ENCODE assay signal across 11 cellular contexts in the genomic region with DNA sequence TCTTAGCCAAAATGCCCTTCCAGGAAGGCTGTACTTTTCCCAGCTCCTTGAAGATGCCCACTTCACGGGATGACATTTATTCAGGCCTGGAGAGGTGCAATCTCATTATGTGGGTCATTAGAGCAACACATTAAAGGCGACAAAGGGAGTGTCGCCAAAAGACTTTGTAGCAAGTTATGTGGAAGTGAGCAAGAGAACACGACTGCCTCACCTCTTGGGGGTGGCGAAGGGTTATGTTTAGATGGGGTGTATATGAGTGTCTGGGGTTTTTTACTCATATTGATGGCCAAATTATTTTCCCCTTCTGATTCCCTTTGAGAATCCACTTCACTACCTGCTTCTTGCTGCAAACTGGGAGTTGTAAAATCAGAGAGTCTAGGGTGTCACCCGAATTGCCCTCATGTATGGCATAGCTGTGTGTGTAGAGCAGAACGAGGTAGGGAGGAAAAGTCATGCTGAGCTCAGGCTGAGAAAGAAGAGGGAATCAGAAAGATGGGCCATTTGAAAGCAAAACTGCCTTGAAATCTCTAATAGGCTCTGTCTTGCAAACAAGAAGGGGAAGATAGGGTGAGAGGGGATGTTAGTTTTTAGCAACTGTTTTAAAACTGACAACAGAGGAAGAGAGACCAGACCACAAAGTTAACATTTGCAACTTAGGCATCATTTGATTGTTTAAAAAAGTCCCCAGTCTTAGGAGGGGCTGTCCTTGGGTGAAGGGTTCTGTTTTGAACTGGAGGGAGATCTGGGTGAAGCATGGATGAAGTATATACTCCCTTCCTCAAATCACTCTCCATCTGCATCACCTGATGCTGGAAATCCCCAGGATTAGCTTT.
DNase-seq lines count a peak whose midpoint lies in the region; ATAC-seq and TF ChIP-seq lines count a peak whose summit lies in the region.
"Had no signal": no experiment of that assay in that cellular context is flagged by ENCODE, and none has a peak within 500 bp of the region (broad histone marks: within the 10 kb centered on the region; RNA-seq: fewer than 3 reads in every experiment).

No MANE protein-coding gene starts in this region.

- TF ChIP-seq CTCF in progenitor cell of endocrine pancreas (IDR thresholded peaks at IDR 0.05; ENCODE audit: unreplicated experiment): no peak

- H3K27me3 Mint-ChIP-seq in activated naive CD8-positive, alpha-beta T cell treated with anti-CD3 and anti-CD28 coated beads, Interleukin-2, amount 50 U/mL, for 24 hours: peaks cover 4% of the 10 kb centered on the region
- peaks cover 6% of the 10 kb centered on the region for H3K27me3 Mint-ChIP-seq in progenitor cell of endocrine pancreas

- DNase-seq in activated naive CD8-positive, alpha-beta T cell treated with anti-CD3 and anti-CD28 coated beads, Interleukin-2, amount 50 U/mL, for 24 hours: no peak
- DNase-seq in T-helper 9 cell (no peak), progenitor cell of endocrine pancreas (ENCODE audit: low spot score, unreplicated experiment) (no peak), NCI-H1694 treated with DMSO at 0.1 percent for 48 hours (lab: John Stamatoyannopoulos, UW) (no peak), cerebellar nuclear complex (lab: John Stamatoyannopoulos, UW) (no peak)
- DNase-seq: DND-41; NCI-H69; stimulated activated CD4-positive, alpha-beta T cell treated with anti-CD3 and anti-CD28 coated beads, Interleukin-2, amount 100 ng/mL, for 24 hours had no signal

- H3K4me1 Mint-ChIP-seq in activated naive CD8-positive, alpha-beta T cell treated with anti-CD3 and anti-CD28 coated beads, Interleukin-2, amount 50 U/mL, for 24 hours: peaks cover 32% of the 10 kb centered on the region
- H3K4me1 Mint-ChIP-seq in progenitor cell of endocrine pancreas (ENCODE audit: low read depth): no peaks in the 10 kb centered on the region

- no peak overlapping the region for H3K27ac Mint-ChIP-seq in activated naive CD8-positive, alpha-beta T cell treated with anti-CD3 and anti-CD28 coated beads, Interleukin-2, amount 50 U/mL, for 24 hours
- H3K27ac Mint-ChIP-seq in progenitor cell of endocrine pancreas: no peak overlapping the region

- peak; percentile 69 for ATAC-seq in GM18499 (IDR thresholded peaks at IDR 0.05; ENCODE audit: insufficient read depth, unreplicated experiment)
- ATAC-seq in GM19463 (IDR thresholded peaks at IDR 0.05; ENCODE audit: unreplicated experiment): peak; percentile 66
- ATAC-seq in HG03060 (IDR thresholded peaks at IDR 0.05; ENCODE audit: low read depth, unreplicated experiment): peak; percentile 67
- peak; percentile 57 for ATAC-seq in activated naive CD8-positive, alpha-beta T cell treated with anti-CD3 and anti-CD28 coated beads, Interleukin-2, amount 50 U/mL, for 24 hours

- no peak overlapping the region for H3K4me3 Mint-ChIP-seq in activated naive CD8-positive, alpha-beta T cell treated with anti-CD3 and anti-CD28 coated beads, Interleukin-2, amount 50 U/mL, for 24 hours
- no peak overlapping the region for H3K4me3 Mint-ChIP-seq in progenitor cell of endocrine pancreas (ENCODE audit: low read depth)

- no peaks in the 10 kb centered on the region for H3K36me3 Mint-ChIP-seq in activated naive CD8-positive, alpha-beta T cell treated with anti-CD3 and anti-CD28 coated beads, Interleukin-2, amount 50 U/mL, for 24 hours (ENCODE audit: low read depth)
- no peaks in the 10 kb centered on the region for H3K36me3 Mint-ChIP-seq in progenitor cell of endocrine pancreas (ENCODE audit: insufficient read depth)

- no peaks in the 10 kb centered on the region for H3K9me3 Mint-ChIP-seq in activated naive CD8-positive, alpha-beta T cell treated with anti-CD3 and anti-CD28 coated beads, Interleukin-2, amount 50 U/mL, for 24 hours
- H3K9me3 Mint-ChIP-seq in progenitor cell of endocrine pancreas (ENCODE audit: low read depth): no peaks in the 10 kb centered on the region
